Comparison of ENCODE assay signal across 8 cellular contexts in genomic region chr12:7933255-7933726, GRCh38. TPM values are rescaled to one million over a fixed set of nuclear protein-coding genes. Genes with fewer than 3 reads are reported as not detected.
DNase-seq lines count a peak whose midpoint lies in the region; ATAC-seq, FAIRE-seq and TF ChIP-seq lines count a peak whose summit lies in the region.

No MANE protein-coding gene starts in this region.

- WGBS in H1 (ENCODE audit: extremely low coverage in 1 of 2, insufficient coverage in 1 of 2, insufficient read length in 1 of 2, insufficient replicate concordance in 2 of 2, low coverage in 1 of 2, low lambda C conversion rate in 2 of 2, missing lambda C conversion rate in 1 of 2), 2 experiments = 25% methylated on average over 7 of the region's 7 CpGs; no CpG with 5 or more reads in 1 of the 2 experiments
- WGBS in mesenchymal stem cell = 0% methylated on average over 1 of the region's 7 CpGs

- H2BK20ac ChIP-seq in H1 (ENCODE audit: low read length) = no peak overlapping the region

- DNase-seq in BE2C = peak; percentile 78
- peak; percentile 87 for DNase-seq in NCI-H526 treated with DMSO at 0.1 percent for 48 hours (lab: John Stamatoyannopoulos, UW)
- peak; percentile 70 for DNase-seq in activated CD4-positive, alpha-beta T cell treated with anti-CD3 and anti-CD28 coated beads, Interleukin-2, amount 50 U/mL, for 4 hours
- DNase-seq in H1 (ENCODE audit: low read depth in 1 of 2, low spot score in 2 of 2) = peak; percentile 65 to 71
- DNase-seq in mesenchymal stem cell = peak; percentile 96
- DNase-seq in stimulated activated CD4-positive, alpha-beta T cell treated with anti-CD3 and anti-CD28 coated beads, TNF-alpha, amount 100 ng/mL, for 48 hours (ENCODE audit: low read depth in 3 of 3) = peak; percentile 45 to 76 (median 66)

- TF ChIP-seq EP300 in H1 (IDR thresholded peaks at IDR 0.05; ENCODE audit: borderline replicate concordance in 1 of 2, low read depth in 2 of 2, low read length in 2 of 2) = no peak

- H3K4me2 ChIP-seq in H1 (ENCODE audit: insufficient read depth in 1 of 2, low read depth in 2 of 2, low read length in 2 of 2) = peak overlapping the region; percentile 68 to 72
- H3K4me2 ChIP-seq in mesenchymal stem cell (ENCODE audit: low read length, poor library complexity, severe bottlenecking) = peak overlapping the region; percentile 70

- ATAC-seq in GM19035 (IDR thresholded peaks at IDR 0.05; ENCODE audit: unreplicated experiment) = peak; percentile 82
- ATAC-seq in HG03342 (IDR thresholded peaks at IDR 0.05; ENCODE audit: unreplicated experiment) = peak; percentile 87

- peak overlapping the region; percentile 3; the same call in 1 of the 2 replicates for H3K4me3 ChIP-seq in BE2C (ENCODE audit: low read depth, low read length)
- peak overlapping the region; percentile 83 to 98 (median 92); a peak in 5 of 8 replicates for H3K4me3 ChIP-seq in H1 (ENCODE audit: extremely low read depth in 1 of 4, insufficient read depth in 2 of 4, low read depth in 3 of 4, low read length in 4 of 4)
- H3K4me3 ChIP-seq in mesenchymal stem cell (ENCODE audit: insufficient read depth in 1 of 2, low read depth in 1 of 2, low read length in 2 of 2) = peak overlapping the region in 1 of 2 experiments; percentile 94

- no peak overlapping the region for H2BK120ac ChIP-seq in H1 (replicated peaks; ENCODE audit: low read depth, low read length)
- no peak overlapping the region for H2BK120ac ChIP-seq in mesenchymal stem cell (ENCODE audit: low read depth, low read length)

- H3K27ac ChIP-seq in H1 (ENCODE audit: low read depth, low read length) (no peak overlapping the region), mesenchymal stem cell (ENCODE audit: low read length, poor library complexity, severe bottlenecking) (peak overlapping the region; percentile 45)

- no peaks in the 10 kb centered on the region for H3K9me3 ChIP-seq in BE2C
- H3K9me3 ChIP-seq in H1 (ENCODE audit: insufficient read depth in 2 of 2, low read depth in 1 of 2, low read length in 1 of 2) = no peaks in the 10 kb centered on the region
- H3K9me3 ChIP-seq in mesenchymal stem cell (ENCODE audit: control insufficient read depth, low read length) = no peaks in the 10 kb centered on the region

- H3K23ac ChIP-seq in H1 (ENCODE audit: insufficient read length) (no peak overlapping the region), mesenchymal stem cell (ENCODE audit: low read length in 2 of 2) (no peak overlapping the region)

- H3K36me3 ChIP-seq in BE2C (no peaks in the 10 kb centered on the region), H1 (ENCODE audit: control insufficient read depth in 2 of 4, insufficient read depth in 4 of 4, low read length in 3 of 4) (peaks cover 24 to 54% (median 43%) of the 10 kb centered on the region in 4 experiments), mesenchymal stem cell (ENCODE audit: control insufficient read depth in 1 of 2, insufficient read depth in 2 of 2, low read depth in 1 of 2, low read length in 2 of 2) (peaks cover 33 to 63% of the 10 kb centered on the region in 2 experiments)

- no peak overlapping the region for H3K56ac ChIP-seq in H1 (replicated peaks; ENCODE audit: insufficient read length, low read depth, low read length)

- H3K4ac ChIP-seq in H1 (replicated peaks; ENCODE audit: insufficient read length, low read depth, low read length) (no peak overlapping the region), mesenchymal stem cell (ENCODE audit: low read depth in 1 of 2, low read length in 2 of 2) (no peak overlapping the region)

- CTCF ChIA-PET in H1 (lab: Charles Lee; ENCODE audit: partially characterized antibody) = interaction anchor here (0.6 to 8.1 kb wide), 45 partner anchors 10 to 1128 kb away, joined by 3 to 73 read pairs (median 5); no protein-coding TSS in a partner anchor

- H4K8ac ChIP-seq in H1 (ENCODE audit: extremely low read depth, insufficient read depth, low read length) (no peak overlapping the region), mesenchymal stem cell (ENCODE audit: low read length) (no peak overlapping the region)

- H2BK15ac ChIP-seq in H1 (ENCODE audit: low read length) (no peak overlapping the region), mesenchymal stem cell (ENCODE audit: low read depth, poor library complexity, severe bottlenecking) (no peak overlapping the region)

- H3K27me3 ChIP-seq in BE2C (no peaks in the 10 kb centered on the region), H1 (replicated peaks in 1 of 4; ENCODE audit: control insufficient read depth in 3 of 4, extremely low read depth in 1 of 4, insufficient read depth in 3 of 4, low read length in 3 of 4) (no peaks in the 10 kb centered on the region), mesenchymal stem cell (ENCODE audit: control insufficient read depth in 1 of 2, insufficient read depth in 1 of 2, low read length in 2 of 2) (no peaks in the 10 kb centered on the region)

- peak; percentile 92 for FAIRE-seq in H1 (lab: Jason Lieb, UNC)

- H3K79me1 ChIP-seq in H1 (ENCODE audit: low read depth, low read length) = no peaks in the 10 kb centered on the region
- H3K79me1 ChIP-seq in mesenchymal stem cell (replicated peaks; ENCODE audit: low read length, poor library complexity, severe bottlenecking) = peaks cover 18% of the 10 kb centered on the region

- POLR2A ChIA-PET in H1 (lab: Charles Lee; ENCODE audit: partially characterized antibody) = interaction anchor here (0.5 to 13.5 kb wide), 19 partner anchors 10 to 268 kb away, joined by 3 to 300 read pairs (median 3); partner anchors contain the start of gene SLC2A14

- H3K4me1 ChIP-seq in BE2C (peaks cover 6% of the 10 kb centered on the region), H1 (replicated peaks in 1 of 4; ENCODE audit: control insufficient read depth in 3 of 4, insufficient read depth in 4 of 4, low read length in 3 of 4) (peaks cover 0 to 13% (median 3%) of the 10 kb centered on the region in 4 experiments; a peak in 4 of 7 replicates), mesenchymal stem cell (ENCODE audit: control insufficient read depth, insufficient read depth, low read depth, low read length) (no peaks in the 10 kb centered on the region)

- H4K91ac ChIP-seq in H1 (replicated peaks; ENCODE audit: insufficient read length, low read length) (no peak overlapping the region), mesenchymal stem cell (ENCODE audit: low read length) (no peak overlapping the region)

- TF ChIP-seq CTCF in BE2C (IDR thresholded peaks at IDR 0.05; ENCODE audit: low read depth, low read length) = peak; percentile 81
- TF ChIP-seq CTCF in H1 (IDR thresholded peaks at IDR 0.05; ENCODE audit: control extremely low read depth in 1 of 3, insufficient read depth in 1 of 3, low read depth in 1 of 3, low read length in 3 of 3) = peak; percentile 36 to 92 (median 82)

- H2AK5ac ChIP-seq in H1 (ENCODE audit: low read depth, low read length) = no peak overlapping the region
- H2AK5ac ChIP-seq in mesenchymal stem cell (ENCODE audit: low read length, severe bottlenecking) = no peak overlapping the region

- no peak overlapping the region for H2BK12ac ChIP-seq in H1 (ENCODE audit: low read depth, low read length)
- H2BK12ac ChIP-seq in mesenchymal stem cell (ENCODE audit: low read length in 2 of 2) = peak overlapping the region in 1 of 2 experiments; percentile 84

- peaks cover 3 to 8% of the 10 kb centered on the region in 2 experiments for H4K20me1 ChIP-seq in H1 (replicated peaks in 1 of 2; ENCODE audit: control insufficient read depth in 1 of 2, insufficient read depth in 2 of 2, low read length in 2 of 2)

- H3K14ac ChIP-seq in H1 (ENCODE audit: insufficient read length) = no peak overlapping the region
- no peak overlapping the region for H3K14ac ChIP-seq in mesenchymal stem cell (ENCODE audit: low read length in 2 of 2)

- H2AFZ ChIP-seq in H1 (ENCODE audit: low read length) (no peak overlapping the region), mesenchymal stem cell (ENCODE audit: low read depth, low read length) (no peak overlapping the region)

- TF ChIP-seq POLR2A in H1 (IDR thresholded peaks at IDR 0.05; ENCODE audit: control extremely low read depth in 1 of 2, low read depth in 2 of 2, low read length in 2 of 2) = peak in 1 of 2 experiments; percentile 50; a peak in 1 of 3 replicates

- H3K9ac ChIP-seq in H1 (replicated peaks in 1 of 4; ENCODE audit: extremely low read depth in 1 of 4, low read depth in 3 of 4, low read length in 3 of 4) (no peak overlapping the region; a peak in 2 of 7 replicates), mesenchymal stem cell (ENCODE audit: low read length) (peak overlapping the region; percentile 99)

- H3K23me2 ChIP-seq in H1 (ENCODE audit: low read depth, low read length) = peaks cover 4% of the 10 kb centered on the region

- TF ChIP-seq RAD21 in H1 (IDR thresholded peaks at IDR 0.05 in 1 of 2, conservative IDR thresholded peaks at IDR 0.05 in 1 of 2; ENCODE audit: low read depth in 2 of 2, low read length in 2 of 2) = peak; percentile 77 to 82

- peaks cover 19 to 55% of the 10 kb centered on the region in 2 experiments for H3K79me2 ChIP-seq in H1 (ENCODE audit: control insufficient read depth in 1 of 2, insufficient read depth in 2 of 2, low read length in 2 of 2)

- H3K18ac ChIP-seq in H1 (ENCODE audit: extremely low read depth, low read length) (no peak overlapping the region; the same call in 1 of the 2 replicates), mesenchymal stem cell (ENCODE audit: low read depth in 1 of 2, low read length in 2 of 2) (no peak overlapping the region)

- H2BK5ac ChIP-seq in H1 (ENCODE audit: low read depth, low read length) (no peak overlapping the region), mesenchymal stem cell (ENCODE audit: low read depth, low read length, poor library complexity, severe bottlenecking) (no peak overlapping the region)

- no peak overlapping the region for H4K5ac ChIP-seq in H1 (ENCODE audit: insufficient read length, low read depth, low read length)

TF ChIP-seq in H1, 55 proteins besides CTCF, POLR2A, EP300 and RAD21 (continues in another document):
- 0 out of 2 replicates have a peak, but pooled peaks have one; percentile 31 for TF ChIP-seq TAF1 (IDR thresholded peaks at IDR 0.05; ENCODE audit: low read depth, low read length)
- peak in 1 of 2 experiments; percentile 82; a peak in 1 of 4 replicates for TF ChIP-seq SIN3A (conservative IDR thresholded peaks at IDR 0.05 in 1 of 2, IDR thresholded peaks at IDR 0.05 in 1 of 2; ENCODE audit: low read depth in 1 of 2, low read length in 2 of 2)
- no peak for TF ChIP-seq PHF8 (conservative IDR thresholded peaks at IDR 0.05; ENCODE audit: low read depth, low read length)

RNA-seq across cellular contexts. Expression of gene SLC2A3, which starts 2.7 kb away (rescaled TPM):
- 3.7 TPM for polyA plus RNA-seq in BE2C (2012; ENCODE audit: insufficient read depth, insufficient read length, low read depth)
- 664 and 688 TPM in 2 replicates for total RNA-seq in H1 (2021; fragmentation: NEBNext Ultra II Directional; extraction: Animal tissue kit (Norgen Biotek cat#: 25700))
- polyA plus RNA-seq in H1 (2011; rRNA removed) = 323 and 417 TPM in 2 replicates
- 357 TPM for polyA plus RNA-seq in H1 (2011; cell fraction: cytosol; rRNA removed)
- polyA plus RNA-seq in H1 (2011; cell fraction: nucleus; rRNA removed) = 233 TPM
- polyA plus RNA-seq in H1 (2012, experiment 1 of 2) = 327 to 809 TPM (median 365 TPM) in 4 replicates
- 290 TPM for polyA plus RNA-seq in H1 (2012, experiment 2 of 2)
- polyA plus RNA-seq in H1 (2013, experiment 1 of 2) = 1,112 TPM
- 1,127 TPM for polyA plus RNA-seq in H1 (2013, experiment 2 of 2)
- polyA minus RNA-seq in H1 (2011; rRNA and poly(A)+ RNA removed) = 579 and 805 TPM in 2 replicates
- polyA minus RNA-seq in H1 (2011; cell fraction: cytosol; rRNA and poly(A)+ RNA removed) = 243 TPM
- 193 TPM for polyA minus RNA-seq in H1 (2011; cell fraction: nucleus; rRNA and poly(A)+ RNA removed)
- polyA plus RNA-seq in mesenchymal stem cell (2013, experiment 1 of 2) = 117 TPM
- polyA plus RNA-seq in mesenchymal stem cell (2013, experiment 2 of 2) = 119 TPM
